Comparison of ENCODE assay signal across 2 cellular contexts in the genomic region with DNA sequence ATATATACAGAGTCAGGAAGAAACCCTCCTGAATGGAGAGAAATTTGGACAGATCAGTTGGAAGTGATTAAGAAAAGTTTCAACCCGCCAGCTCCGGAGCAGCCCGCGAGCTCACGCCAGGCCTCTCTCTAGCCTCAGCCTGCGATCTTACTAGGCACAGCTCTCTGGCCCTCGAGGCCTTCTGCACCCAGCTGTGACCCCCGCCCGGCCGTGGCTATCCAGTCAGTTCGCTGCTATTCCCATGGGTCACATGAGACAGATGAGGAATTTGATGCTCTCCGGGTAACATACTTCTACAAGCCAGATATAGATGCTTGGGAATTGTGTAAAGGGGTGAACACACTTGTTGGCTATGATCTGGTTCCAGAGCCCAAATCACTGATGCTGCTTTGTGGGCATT.
A peak's percentile ranks its signal among the peaks of the same experiment; 100 is the strongest.
TF ChIP-seq lines count a peak whose summit lies in the region.

No MANE protein-coding gene starts in this region.

TF ChIP-seq in liver, 16 proteins besides CTCF, POLR2A, EP300 and RAD21:
- TF ChIP-seq NR2F2 (IDR thresholded peaks at IDR 0.05) (peak; percentile 23), TAF1 (conservative IDR thresholded peaks at IDR 0.05) (no peak), RXRA (IDR thresholded peaks at IDR 0.05) (no peak)
- TF ChIP-seq, protein P1, sequence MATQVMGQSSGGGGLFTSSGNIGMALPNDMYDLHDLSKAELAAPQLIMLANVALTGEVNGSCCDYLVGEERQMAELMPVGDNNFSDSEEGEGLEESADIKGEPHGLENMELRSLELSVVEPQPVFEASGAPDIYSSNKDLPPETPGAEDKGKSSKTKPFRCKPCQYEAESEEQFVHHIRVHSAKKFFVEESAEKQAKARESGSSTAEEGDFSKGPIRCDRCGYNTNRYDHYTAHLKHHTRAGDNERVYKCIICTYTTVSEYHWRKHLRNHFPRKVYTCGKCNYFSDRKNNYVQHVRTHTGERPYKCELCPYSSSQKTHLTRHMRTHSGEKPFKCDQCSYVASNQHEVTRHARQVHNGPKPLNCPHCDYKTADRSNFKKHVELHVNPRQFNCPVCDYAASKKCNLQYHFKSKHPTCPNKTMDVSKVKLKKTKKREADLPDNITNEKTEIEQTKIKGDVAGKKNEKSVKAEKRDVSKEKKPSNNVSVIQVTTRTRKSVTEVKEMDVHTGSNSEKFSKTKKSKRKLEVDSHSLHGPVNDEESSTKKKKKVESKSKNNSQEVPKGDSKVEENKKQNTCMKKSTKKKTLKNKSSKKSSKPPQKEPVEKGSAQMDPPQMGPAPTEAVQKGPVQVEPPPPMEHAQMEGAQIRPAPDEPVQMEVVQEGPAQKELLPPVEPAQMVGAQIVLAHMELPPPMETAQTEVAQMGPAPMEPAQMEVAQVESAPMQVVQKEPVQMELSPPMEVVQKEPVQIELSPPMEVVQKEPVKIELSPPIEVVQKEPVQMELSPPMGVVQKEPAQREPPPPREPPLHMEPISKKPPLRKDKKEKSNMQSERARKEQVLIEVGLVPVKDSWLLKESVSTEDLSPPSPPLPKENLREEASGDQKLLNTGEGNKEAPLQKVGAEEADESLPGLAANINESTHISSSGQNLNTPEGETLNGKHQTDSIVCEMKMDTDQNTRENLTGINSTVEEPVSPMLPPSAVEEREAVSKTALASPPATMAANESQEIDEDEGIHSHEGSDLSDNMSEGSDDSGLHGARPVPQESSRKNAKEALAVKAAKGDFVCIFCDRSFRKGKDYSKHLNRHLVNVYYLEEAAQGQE (IDR thresholded peaks at IDR 0.05), result no peak
- TF ChIP-seq, protein P2, sequence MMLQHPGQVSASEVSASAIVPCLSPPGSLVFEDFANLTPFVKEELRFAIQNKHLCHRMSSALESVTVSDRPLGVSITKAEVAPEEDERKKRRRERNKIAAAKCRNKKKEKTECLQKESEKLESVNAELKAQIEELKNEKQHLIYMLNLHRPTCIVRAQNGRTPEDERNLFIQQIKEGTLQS (IDR thresholded peaks at IDR 0.05), result no peak

TF ChIP-seq in HepG2, 621 proteins besides CTCF, POLR2A, EP300 and RAD21:
- TF ChIP-seq ZNF468 (CRISPR knock-in tag; IDR thresholded peaks at IDR 0.05), result no peak
- no peak for TF ChIP-seq RFX1 (IDR thresholded peaks at IDR 0.05)
- no peak for TF ChIP-seq ZBTB1 (CRISPR knock-in tag; IDR thresholded peaks at IDR 0.05; ENCODE audit: borderline replicate concordance)
- TF ChIP-seq ZNF816 (CRISPR knock-in tag; IDR thresholded peaks at IDR 0.05; ENCODE audit: borderline replicate concordance), result no peak
- TF ChIP-seq SIN3A (IDR thresholded peaks at IDR 0.05; ENCODE audit: borderline replicate concordance, low read depth, low read length), result no peak
- TF ChIP-seq PLRG1 (conservative IDR thresholded peaks at IDR 0.05), result no peak
- no peak for TF ChIP-seq ARID2 (CRISPR knock-in tag; IDR thresholded peaks at IDR 0.05; ENCODE audit: borderline replicate concordance)
